ENCODE assay signal across 23 cellular contexts in the genomic region with DNA sequence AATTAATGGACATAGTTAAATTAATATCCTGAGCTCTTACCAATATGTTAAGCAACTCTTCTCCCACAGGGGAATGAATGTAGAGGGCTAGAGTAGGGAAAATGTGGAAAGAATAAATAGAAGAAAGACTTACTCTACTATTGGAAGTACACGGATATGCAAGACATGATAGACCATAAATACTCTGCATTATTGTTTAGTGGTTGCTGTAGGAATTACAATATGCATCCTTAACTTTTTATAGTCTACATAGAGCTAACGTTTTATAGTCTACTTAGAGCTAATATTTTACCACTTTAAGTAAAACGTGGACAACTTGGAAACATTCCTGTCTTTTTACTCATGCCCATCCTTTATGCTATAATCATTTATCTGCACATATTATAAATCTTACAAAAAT.
A peak's percentile ranks its signal among the peaks of the same experiment; 100 is the strongest.
DNase-seq lines count a peak whose midpoint lies in the region; ATAC-seq, FAIRE-seq and TF ChIP-seq lines count a peak whose summit lies in the region.
"Had no signal": no experiment of that assay in that cellular context is flagged by ENCODE, and none has a peak within 500 bp of the region (broad histone marks: within the 10 kb centered on the region; RNA-seq: fewer than 3 reads in every experiment).

No MANE protein-coding gene starts in this region.

- H3K27me3 Mint-ChIP-seq in neural crest cell (ENCODE audit: low read depth): no peaks in the 10 kb centered on the region
- H3K27me3 Mint-ChIP-seq: CD8-positive, alpha-beta memory T cell had no signal

- RAD21 ChIA-PET in GM12878 (lab: Charles Lee; ENCODE audit: unreplicated experiment): no interaction called here

- intact Hi-C loops in GM12878 (cut with micrococcal nuclease; ENCODE audit: unreplicated experiment) (no loop called here), lower lobe of right lung (cut with DNase I) (no loop called here)

- no peak overlapping the region for H3K4me3 ChIP-seq in GM12878
- no peak overlapping the region for H3K4me3 ChIP-seq in Peyer's patch
- H3K4me3 ChIP-seq in lower lobe of right lung: no peak overlapping the region
- H3K4me3 ChIP-seq: BLaER1 had no signal

- H3K27me3 ChIP-seq in GM12878 (replicated peaks in 1 of 2; ENCODE audit: control insufficient read depth in 2 of 2, insufficient read depth in 2 of 2, low read length in 1 of 2) (no peaks in the 10 kb centered on the region; a peak in 1 of 4 replicates), Peyer's patch (no peaks in the 10 kb centered on the region), lower lobe of right lung (ENCODE audit: low read depth) (no peaks in the 10 kb centered on the region)
- H3K27me3 ChIP-seq: BLaER1 had no signal

- H3K36me3 ChIP-seq in GM12878 (ENCODE audit: control insufficient read depth in 2 of 2, insufficient read depth in 2 of 2, low read length in 1 of 2) (no peaks in the 10 kb centered on the region), Peyer's patch (no peaks in the 10 kb centered on the region), lower lobe of right lung (no peaks in the 10 kb centered on the region)
- H3K36me3 ChIP-seq: BLaER1 had no signal

- TF ChIP-seq RAD21 in GM12878 (IDR thresholded peaks at IDR 0.05; ENCODE audit: insufficient read depth, low read depth, low read length): no peak

- H3K9me3 ChIP-seq in GM12878 (replicated peaks; ENCODE audit: control insufficient read depth, insufficient read depth, low read length): no peaks in the 10 kb centered on the region
- H3K9me3 ChIP-seq in Peyer's patch: no peaks in the 10 kb centered on the region
- no peaks in the 10 kb centered on the region for H3K9me3 ChIP-seq in lower lobe of right lung
- H3K9me3 ChIP-seq: BLaER1 had no signal

- no peak for TF ChIP-seq EP300 in GM12878 (IDR thresholded peaks at IDR 0.05; ENCODE audit: borderline replicate concordance in 1 of 2, control insufficient read depth in 1 of 2, low read depth in 2 of 2, low read length in 2 of 2)

- no peaks in the 10 kb centered on the region for H3K4me1 ChIP-seq in GM12878 (ENCODE audit: control insufficient read depth, insufficient read depth, low read length)
- H3K4me1 ChIP-seq in Peyer's patch: no peaks in the 10 kb centered on the region
- no peaks in the 10 kb centered on the region for H3K4me1 ChIP-seq in lower lobe of right lung
- H3K4me1 ChIP-seq: BLaER1 had no signal

- H3K27ac Mint-ChIP-seq in neural crest cell (ENCODE audit: unreplicated experiment): no peak overlapping the region
- H3K27ac Mint-ChIP-seq: CD8-positive, alpha-beta memory T cell had no signal

- CTCF ChIA-PET in GM12878 (lab: Yijun Ruan, JAX): interaction anchor here (0.9 kb wide), 1 partner anchor 14 kb away, joined by 3 read pairs; no protein-coding TSS in a partner anchor

- 1% methylated on average over 3 of the region's 3 CpGs for WGBS in GM12878 (ENCODE audit: insufficient coverage, insufficient replicate concordance, low lambda C conversion rate, missing lambda C conversion rate)

- TF ChIP-seq CTCF in GM12878 (IDR thresholded peaks at IDR 0.05 in 2 of 3, conservative IDR thresholded peaks at IDR 0.05 in 1 of 3; ENCODE audit: control insufficient read depth in 2 of 3, extremely low read depth in 1 of 3, insufficient read depth in 1 of 3, low read depth in 3 of 3, low read length in 3 of 3) (no peak), neural crest cell (conservative IDR thresholded peaks at IDR 0.05) (peak; percentile 29), Peyer's patch (IDR thresholded peaks at IDR 0.05) (no peak), lower lobe of right lung (IDR thresholded peaks at IDR 0.05) (no peak)

- TF ChIP-seq POLR2A in GM12878 (IDR thresholded peaks at IDR 0.05; ENCODE audit: low read depth, low read length) (no peak), Peyer's patch (IDR thresholded peaks at IDR 0.05) (no peak)

- peak; percentile 7 for DNase-seq in EH (ENCODE audit: low read depth)
- peak; percentile 20 for DNase-seq in OCI-M1 (lab: John Stamatoyannopoulos, UW)
- DNase-seq in GM12878 (ENCODE audit: low read depth, low spot score): no peak
- no peak for DNase-seq in neural crest cell (ENCODE audit: low read depth, low spot score)
- no peak for DNase-seq in Peyer's patch
- DNase-seq in lower lobe of right lung: no peak
- DNase-seq: CD8-positive, alpha-beta memory T cell; DMS79 treated with DMSO at 0.1 percent for 48 hours; HCEC 1CT; KG1; NCI-H1105 treated with DMSO at 0.1 percent for 48 hours; NCI-H1694; NCI-H2107; NCI-H2227 treated with DMSO at 0.1 percent for 48 hours; NCI-H510A treated with DMSO at 0.1 percent for 48 hours; SHP77 treated with DMSO at 0.1 percent for 48 hours had no signal

- no peak overlapping the region for H3K4me2 ChIP-seq in GM12878 (ENCODE audit: control insufficient read depth, insufficient read depth)
- H3K4me2 ChIP-seq: BLaER1 had no signal

- no peak overlapping the region for H3K9ac ChIP-seq in GM12878 (ENCODE audit: control insufficient read depth, insufficient read depth, low read length)
- H3K9ac ChIP-seq: BLaER1 had no signal

- no peaks in the 10 kb centered on the region for H3K36me3 Mint-ChIP-seq in neural crest cell (ENCODE audit: low read depth)
- H3K36me3 Mint-ChIP-seq: CD8-positive, alpha-beta memory T cell had no signal

- peaks cover 8% of the 10 kb centered on the region for H3K9me3 Mint-ChIP-seq in neural crest cell

- in situ Hi-C loops in GM12878 (cut with MboI): no loop called here

- FAIRE-seq in GM12878 (lab: Jason Lieb, UNC): no peak
- FAIRE-seq: A204.1, D721Med, G401.6, HepG2 had no signal

- SMC1A ChIA-PET in GM12878 (lab: Charles Lee; ENCODE audit: uncharacterized antibody, unreplicated experiment): interaction anchor here (0.8 kb wide), 1 partner anchor 11 kb away, joined by 4 read pairs; no protein-coding TSS in a partner anchor

- ATAC-seq in GM12878 (peak; percentile 50; the same call in 2 of the 3 replicates), GM21526 (IDR thresholded peaks at IDR 0.05; ENCODE audit: low FRiP score, unreplicated experiment) (no peak), lower lobe of right lung (no peak)
- ATAC-seq: HepG2, Panc1 had no signal

- H3K79me2 ChIP-seq in GM12878 (ENCODE audit: control insufficient read depth, insufficient read depth, low read length): no peaks in the 10 kb centered on the region

- BruUV-seq in GM12878 (replicated peaks; lab: Mats Ljungman, UMichigan): no TSS peak

- no peaks in the 10 kb centered on the region for H3K4me1 Mint-ChIP-seq in neural crest cell
- H3K4me1 Mint-ChIP-seq: CD8-positive, alpha-beta memory T cell had no signal

- POLR2A ChIA-PET in GM12878 (lab: Charles Lee): no interaction called here

- no peak overlapping the region for H2AFZ ChIP-seq in GM12878 (ENCODE audit: control insufficient read depth, low read depth, low read length)

- no peak overlapping the region for H3K4me3 Mint-ChIP-seq in neural crest cell
- H3K4me3 Mint-ChIP-seq: CD8-positive, alpha-beta memory T cell had no signal

- H4K20me1 ChIP-seq in GM12878 (ENCODE audit: control insufficient read depth, insufficient read depth): no peaks in the 10 kb centered on the region
- H4K20me1 ChIP-seq: BLaER1 had no signal

- H3K27ac ChIP-seq in GM12878 (ENCODE audit: control insufficient read depth, insufficient read depth): no peak overlapping the region
- H3K27ac ChIP-seq in Peyer's patch: no peak overlapping the region
- no peak overlapping the region for H3K27ac ChIP-seq in lower lobe of right lung
- H3K27ac ChIP-seq: BLaER1 had no signal

TF ChIP-seq in GM12878, 131 proteins besides CTCF, POLR2A, EP300 and RAD21 (continues in another document):
- TF ChIP-seq IRF4 (IDR thresholded peaks at IDR 0.05; ENCODE audit: low read depth, low read length): no peak
- no peak for TF ChIP-seq TCF7 (IDR thresholded peaks at IDR 0.05; ENCODE audit: borderline replicate concordance)
- TF ChIP-seq EGR1 (IDR thresholded peaks at IDR 0.05; ENCODE audit: borderline replicate concordance in 1 of 2, low read depth in 2 of 2, low read length in 2 of 2): no peak
- TF ChIP-seq RCOR1 (conservative IDR thresholded peaks at IDR 0.05; ENCODE audit: low read depth, low read length): no peak
- TF ChIP-seq, protein P1, sequence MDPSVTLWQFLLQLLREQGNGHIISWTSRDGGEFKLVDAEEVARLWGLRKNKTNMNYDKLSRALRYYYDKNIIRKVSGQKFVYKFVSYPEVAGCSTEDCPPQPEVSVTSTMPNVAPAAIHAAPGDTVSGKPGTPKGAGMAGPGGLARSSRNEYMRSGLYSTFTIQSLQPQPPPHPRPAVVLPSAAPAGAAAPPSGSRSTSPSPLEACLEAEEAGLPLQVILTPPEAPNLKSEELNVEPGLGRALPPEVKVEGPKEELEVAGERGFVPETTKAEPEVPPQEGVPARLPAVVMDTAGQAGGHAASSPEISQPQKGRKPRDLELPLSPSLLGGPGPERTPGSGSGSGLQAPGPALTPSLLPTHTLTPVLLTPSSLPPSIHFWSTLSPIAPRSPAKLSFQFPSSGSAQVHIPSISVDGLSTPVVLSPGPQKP (IDR thresholded peaks at IDR 0.05; ENCODE audit: low read depth, low read length): no peak
- no peak for TF ChIP-seq DPF2 (IDR thresholded peaks at IDR 0.05)
- no peak for TF ChIP-seq ZBTB40 (IDR thresholded peaks at IDR 0.05; ENCODE audit: borderline replicate concordance)
- no peak for TF ChIP-seq POLR2AphosphoS5 (IDR thresholded peaks at IDR 0.05; ENCODE audit: low read length)

Comparison
In these comparisons a context has a peak if more than half of its experiments do, and no peak if none do; other contexts are left out.
1. DNase-seq: peak in EH (single experiment) and OCI-M1 (single experiment); none in GM12878 (single experiment), neural crest cell (single experiment), Peyer's patch (0 of 3) and lower lobe of right lung (single experiment).